Comparison of ENCODE assay signal across 1 cellular context in the genomic region with DNA sequence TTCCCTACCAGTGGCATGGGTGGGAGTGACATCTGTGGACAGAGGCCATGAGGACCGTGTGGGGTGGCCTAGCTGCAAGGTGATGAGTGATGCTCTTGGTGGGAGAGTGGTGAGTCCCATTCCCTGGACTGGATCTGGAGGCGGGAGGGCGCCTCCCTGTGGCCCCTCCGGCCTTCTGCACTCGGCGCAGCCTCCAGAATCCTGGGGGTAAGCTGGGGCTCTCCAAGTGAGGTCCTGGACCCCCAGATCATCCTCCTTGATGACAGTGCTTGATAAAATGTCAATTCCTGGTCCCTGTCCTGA.
TF ChIP-seq lines count a peak whose summit lies in the region.

No MANE protein-coding gene starts in this region.

TF ChIP-seq in HEK293, 187 proteins besides CTCF, POLR2A, EP300 and RAD21 (continued from another document):
- TF ChIP-seq, protein P1, sequence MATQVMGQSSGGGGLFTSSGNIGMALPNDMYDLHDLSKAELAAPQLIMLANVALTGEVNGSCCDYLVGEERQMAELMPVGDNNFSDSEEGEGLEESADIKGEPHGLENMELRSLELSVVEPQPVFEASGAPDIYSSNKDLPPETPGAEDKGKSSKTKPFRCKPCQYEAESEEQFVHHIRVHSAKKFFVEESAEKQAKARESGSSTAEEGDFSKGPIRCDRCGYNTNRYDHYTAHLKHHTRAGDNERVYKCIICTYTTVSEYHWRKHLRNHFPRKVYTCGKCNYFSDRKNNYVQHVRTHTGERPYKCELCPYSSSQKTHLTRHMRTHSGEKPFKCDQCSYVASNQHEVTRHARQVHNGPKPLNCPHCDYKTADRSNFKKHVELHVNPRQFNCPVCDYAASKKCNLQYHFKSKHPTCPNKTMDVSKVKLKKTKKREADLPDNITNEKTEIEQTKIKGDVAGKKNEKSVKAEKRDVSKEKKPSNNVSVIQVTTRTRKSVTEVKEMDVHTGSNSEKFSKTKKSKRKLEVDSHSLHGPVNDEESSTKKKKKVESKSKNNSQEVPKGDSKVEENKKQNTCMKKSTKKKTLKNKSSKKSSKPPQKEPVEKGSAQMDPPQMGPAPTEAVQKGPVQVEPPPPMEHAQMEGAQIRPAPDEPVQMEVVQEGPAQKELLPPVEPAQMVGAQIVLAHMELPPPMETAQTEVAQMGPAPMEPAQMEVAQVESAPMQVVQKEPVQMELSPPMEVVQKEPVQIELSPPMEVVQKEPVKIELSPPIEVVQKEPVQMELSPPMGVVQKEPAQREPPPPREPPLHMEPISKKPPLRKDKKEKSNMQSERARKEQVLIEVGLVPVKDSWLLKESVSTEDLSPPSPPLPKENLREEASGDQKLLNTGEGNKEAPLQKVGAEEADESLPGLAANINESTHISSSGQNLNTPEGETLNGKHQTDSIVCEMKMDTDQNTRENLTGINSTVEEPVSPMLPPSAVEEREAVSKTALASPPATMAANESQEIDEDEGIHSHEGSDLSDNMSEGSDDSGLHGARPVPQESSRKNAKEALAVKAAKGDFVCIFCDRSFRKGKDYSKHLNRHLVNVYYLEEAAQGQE (tag by site-specific recombination; IDR thresholded peaks at IDR 0.05), result no peak
- peak; percentile 49; the same call in 1 of the 2 replicates for TF ChIP-seq GLIS2 (tag by site-specific recombination; IDR thresholded peaks at IDR 0.05)
- peak; percentile 85 for TF ChIP-seq GLIS1 (tag by site-specific recombination; IDR thresholded peaks at IDR 0.05)
- TF ChIP-seq, protein P2, sequence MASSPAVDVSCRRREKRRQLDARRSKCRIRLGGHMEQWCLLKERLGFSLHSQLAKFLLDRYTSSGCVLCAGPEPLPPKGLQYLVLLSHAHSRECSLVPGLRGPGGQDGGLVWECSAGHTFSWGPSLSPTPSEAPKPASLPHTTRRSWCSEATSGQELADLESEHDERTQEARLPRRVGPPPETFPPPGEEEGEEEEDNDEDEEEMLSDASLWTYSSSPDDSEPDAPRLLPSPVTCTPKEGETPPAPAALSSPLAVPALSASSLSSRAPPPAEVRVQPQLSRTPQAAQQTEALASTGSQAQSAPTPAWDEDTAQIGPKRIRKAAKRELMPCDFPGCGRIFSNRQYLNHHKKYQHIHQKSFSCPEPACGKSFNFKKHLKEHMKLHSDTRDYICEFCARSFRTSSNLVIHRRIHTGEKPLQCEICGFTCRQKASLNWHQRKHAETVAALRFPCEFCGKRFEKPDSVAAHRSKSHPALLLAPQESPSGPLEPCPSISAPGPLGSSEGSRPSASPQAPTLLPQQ (tag by site-specific recombination; IDR thresholded peaks at IDR 0.05), result no peak
